In the genomic region with DNA sequence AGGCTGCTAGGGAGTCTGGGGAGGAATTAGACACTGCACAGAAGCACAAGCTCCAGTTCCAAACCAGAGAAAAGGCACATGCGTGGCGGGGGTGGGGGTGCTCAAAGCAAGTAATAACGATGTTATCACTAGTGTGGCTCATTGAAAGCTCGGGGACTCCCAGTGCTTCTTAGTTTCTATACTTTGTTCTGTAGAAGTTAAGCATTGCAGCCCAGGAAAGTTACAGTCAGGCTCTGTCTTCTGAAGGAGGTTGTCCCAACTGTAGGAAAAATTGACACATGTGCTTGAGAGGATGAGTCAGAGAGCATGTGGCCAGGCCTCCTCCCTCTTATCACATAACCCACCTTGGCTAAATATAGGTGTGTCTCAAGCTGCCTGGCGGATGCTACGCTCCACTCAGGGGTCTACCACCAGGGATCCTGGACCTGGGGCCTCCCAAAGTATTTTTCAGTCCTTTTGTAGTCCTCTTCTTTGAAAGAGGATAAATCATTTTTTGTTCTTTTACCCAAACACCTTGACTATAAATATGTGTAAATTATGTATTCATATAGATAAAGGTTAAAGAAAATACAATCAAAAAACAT, we compare ENCODE assay signal across 8 cellular contexts. TPM values are rescaled to one million over a fixed set of nuclear protein-coding genes. Genes with fewer than 3 reads are reported as not detected.
DNase-seq lines count a peak whose midpoint lies in the region; ATAC-seq and TF ChIP-seq lines count a peak whose summit lies in the region.

No MANE protein-coding gene starts in this region.

- POLR2A ChIA-PET in MCF 10A (lab: Yijun Ruan, JAX), result interaction anchor here (0.6 to 3.4 kb wide), 5 partner anchors 10 to 1147 kb away, joined by 3 to 30 read pairs (median 3); no protein-coding TSS in a partner anchor
- POLR2A ChIA-PET in naive thymus-derived CD4-positive, alpha-beta T cell (lab: Charles Lee), result no interaction called here

- H4K20me1 ChIP-seq in GM23248 (ENCODE audit: insufficient read depth), result no peaks in the 10 kb centered on the region

- no peak for TF ChIP-seq CTCF in MCF 10A (IDR thresholded peaks at IDR 0.05; ENCODE audit: unreplicated experiment)

- no peaks in the 10 kb centered on the region for H3K9me2 ChIP-seq in GM23248 (ENCODE audit: insufficient read depth)

- no peaks in the 10 kb centered on the region for H3K9me3 Mint-ChIP-seq in MCF 10A (ENCODE audit: unreplicated experiment)
- H3K9me3 Mint-ChIP-seq in naive thymus-derived CD4-positive, alpha-beta T cell, result peaks cover 0 to 4% (median 0%) of the 10 kb centered on the region in 11 donors

- H3K4me3 Mint-ChIP-seq in MCF 10A (ENCODE audit: unreplicated experiment), result peak overlapping the region; percentile 43
- H3K4me3 Mint-ChIP-seq in naive thymus-derived CD4-positive, alpha-beta T cell, result peak overlapping the region in 6 of 10 donors; percentile 15 to 46 (median 26)

- no peaks in the 10 kb centered on the region for H3K36me3 Mint-ChIP-seq in MCF 10A (ENCODE audit: insufficient read depth, unreplicated experiment)
- H3K36me3 Mint-ChIP-seq in naive thymus-derived CD4-positive, alpha-beta T cell, result no peaks in the 10 kb centered on the region

- peaks cover 14% of the 10 kb centered on the region for H3K4me1 Mint-ChIP-seq in MCF 10A (ENCODE audit: insufficient read depth, unreplicated experiment)
- peaks cover 4 to 27% (median 10%) of the 10 kb centered on the region in 7 donors for H3K4me1 Mint-ChIP-seq in naive thymus-derived CD4-positive, alpha-beta T cell

- H3K79me2 ChIP-seq in GM23248 (ENCODE audit: insufficient read depth), result peaks cover 97% of the 10 kb centered on the region

- CTCF ChIA-PET in MCF 10A (lab: Yijun Ruan, JAX), result interaction anchor here (0.6 to 1.9 kb wide), 6 partner anchors 21 to 1576 kb away, joined by 3 to 8 read pairs (median 4); no protein-coding TSS in a partner anchor
- CTCF ChIA-PET in naive thymus-derived CD4-positive, alpha-beta T cell (lab: Charles Lee), result no interaction called here

- peaks cover 59% of the 10 kb centered on the region for H3F3A ChIP-seq in GM23248 (ENCODE audit: insufficient read depth)

- WGBS in GM23248 (ENCODE audit: low coverage in 1 of 2, low lambda C conversion rate in 2 of 2, missing lambda C conversion rate in 2 of 2), 2 experiments, result 25 to 28% methylated on average over 6 of the region's 6 CpGs

- H3K9me3 ChIP-seq in GM23248 (ENCODE audit: low read depth), result no peaks in the 10 kb centered on the region
- H3K9me3 ChIP-seq in naive thymus-derived CD4-positive, alpha-beta T cell (ENCODE audit: control insufficient read depth in 2 of 3, low read length in 3 of 3), result no peaks in the 10 kb centered on the region

- peak overlapping the region; percentile 95 for H3K4me3 ChIP-seq in GM23248
- no peak overlapping the region for H3K4me3 ChIP-seq in naive thymus-derived CD4-positive, alpha-beta T cell (ENCODE audit: low read length)

- peak overlapping the region; percentile 71 for H3K9ac ChIP-seq in GM23248

- H3K27me3 Mint-ChIP-seq in MCF 10A (ENCODE audit: insufficient read depth, unreplicated experiment), result no peaks in the 10 kb centered on the region
- peaks cover 0 to 9% (median 0%) of the 10 kb centered on the region in 5 donors for H3K27me3 Mint-ChIP-seq in naive thymus-derived CD4-positive, alpha-beta T cell

- peak overlapping the region; percentile 97 for H3K4me2 ChIP-seq in GM23248 (ENCODE audit: unreplicated experiment)

- peaks cover 77% of the 10 kb centered on the region for H3K4me1 ChIP-seq in GM23248 (ENCODE audit: insufficient read depth)
- H3K4me1 ChIP-seq in naive thymus-derived CD4-positive, alpha-beta T cell (ENCODE audit: control insufficient read depth in 2 of 2, insufficient read depth in 2 of 2, low read length in 2 of 2), result no peaks in the 10 kb centered on the region

- peak; percentile 29 for ATAC-seq in naive thymus-derived CD4-positive, alpha-beta T cell
- no peak for ATAC-seq in GM21737 (IDR thresholded peaks at IDR 0.05; ENCODE audit: unreplicated experiment)
- no peak for ATAC-seq in GM21619 (IDR thresholded peaks at IDR 0.05; ENCODE audit: unreplicated experiment)

- peak overlapping the region; percentile 71 for H3K27ac Mint-ChIP-seq in MCF 10A (ENCODE audit: low read depth, unreplicated experiment)
- H3K27ac Mint-ChIP-seq in naive thymus-derived CD4-positive, alpha-beta T cell, result peak overlapping the region in 1 of 9 donors; percentile 6

- no peaks in the 10 kb centered on the region for H3K27me3 ChIP-seq in GM23248 (replicated peaks; ENCODE audit: insufficient read depth)
- no peaks in the 10 kb centered on the region for H3K27me3 ChIP-seq in naive thymus-derived CD4-positive, alpha-beta T cell (ENCODE audit: control insufficient read depth in 2 of 2, insufficient read depth in 2 of 2, low read length in 2 of 2)

- intact Hi-C loops in MCF 10A (cut with micrococcal nuclease), result no loop called here
- intact Hi-C loops in naive thymus-derived CD4-positive, alpha-beta T cell (cut with micrococcal nuclease), result no loop called here

- in situ Hi-C loops in GM23248 (cut with MboI), result no loop called here

- BruUV-seq in MCF 10A (replicated peaks; lab: Mats Ljungman, UMichigan), result no TSS peak

- DNase-seq in GM23248 (peak; percentile 91), RPMI8226 (peak; percentile 21), MCF 10A (ENCODE audit: unreplicated experiment) (peak; percentile 61), AML-193 (lab: John Stamatoyannopoulos, UW) (no peak), NCI-H82 (lab: John Stamatoyannopoulos, UW) (no peak)
- DNase-seq in naive thymus-derived CD4-positive, alpha-beta T cell, result peak in 1 of 9 donors; percentile 72

- peak overlapping the region; percentile 87 for H3K27ac ChIP-seq in GM23248
- no peak overlapping the region for H3K27ac ChIP-seq in naive thymus-derived CD4-positive, alpha-beta T cell (ENCODE audit: low read depth, low read length)

- H3K36me3 ChIP-seq in GM23248 (ENCODE audit: low read depth), result no peaks in the 10 kb centered on the region
- H3K36me3 ChIP-seq in naive thymus-derived CD4-positive, alpha-beta T cell (ENCODE audit: control insufficient read depth in 2 of 3, insufficient read depth in 3 of 3, low read length in 3 of 3), result no peaks in the 10 kb centered on the region

- peak overlapping the region; percentile 65 for H2AFZ ChIP-seq in GM23248

RNA-seq across cellular contexts. Expression of a gene that starts 3.8 kb away (rescaled TPM):
- total RNA-seq in GM23248 (2014; rRNA removed; shearing (Covaris generic)), result 114 and 117 TPM in 2 replicates
- polyA plus RNA-seq in GM23248 (2016; fragmentation: Nextera tagmentation; extraction: Ambion mirVana), result 76.5 and 83.5 TPM in 2 replicates
- not detected in 2 replicates for total RNA-seq in MCF 10A (2022)
- total RNA-seq in naive thymus-derived CD4-positive, alpha-beta T cell, result not detected
- not detected for polyA plus RNA-seq in naive thymus-derived CD4-positive, alpha-beta T cell

Comparison
In these comparisons a context has a peak if more than half of its experiments do, and no peak if none do; other contexts are left out.
1. DNase-seq: peak in GM23248 (single experiment), RPMI8226 (single experiment) and MCF 10A (single experiment); none in AML-193 (0 of 2) and NCI-H82 (single experiment).
2. RNA of a gene that starts 3.8 kb away (total RNA-seq): 114 to 117 TPM in GM23248; not detected in MCF 10A and not detected in naive thymus-derived CD4-positive, alpha-beta T cell; every median in the first group is over 100 times any median in the second.